12 cellular contexts compared by ENCODE assay signal in the genomic region with DNA sequence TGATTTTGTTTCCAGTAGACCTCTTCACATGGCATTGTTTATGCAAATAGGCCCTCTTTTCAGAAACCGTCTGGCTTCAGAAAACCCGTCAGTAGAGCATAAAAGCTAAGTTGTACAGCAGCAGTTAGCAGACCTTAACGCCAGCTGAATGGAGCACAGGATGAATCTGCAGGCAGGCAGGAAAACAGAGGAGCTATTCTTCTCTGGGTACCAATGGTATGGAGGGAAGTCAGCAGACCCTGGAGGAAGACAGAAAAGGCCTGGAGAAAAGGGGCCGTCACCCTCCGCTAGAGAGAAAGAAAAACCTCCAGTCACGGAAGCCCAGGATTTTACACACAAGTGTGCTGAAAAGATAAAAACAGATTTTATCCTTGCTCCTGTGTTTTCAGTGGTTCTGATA.
DNase-seq lines count a peak whose midpoint lies in the region; ATAC-seq and TF ChIP-seq lines count a peak whose summit lies in the region.
"Had no signal": no experiment of that assay in that cellular context is flagged by ENCODE, and none has a peak within 500 bp of the region (broad histone marks: within the 10 kb centered on the region; RNA-seq: fewer than 3 reads in every experiment).

No MANE protein-coding gene starts in this region.

- H3K36me3 Mint-ChIP-seq in neural crest cell (ENCODE audit: low read depth): peaks cover 7% of the 10 kb centered on the region
- peaks cover 7% of the 10 kb centered on the region for H3K36me3 Mint-ChIP-seq in natural killer cell treated with Interleukin-12 subunit alpha and Interleukin-12 subunit beta and Interleukin-15 and Interleukin-18, amount 100 ng/mL, for 72 hours
- no peaks in the 10 kb centered on the region for H3K36me3 Mint-ChIP-seq in stimulated activated naive B cell treated with anti-CD40 and anti-IgM and Interleukin-4, amounts not matched to agents 10 μg/mL and 1 μg/mL and 100 μg/mL, for 72 hours

- no peaks in the 10 kb centered on the region for H4K20me1 ChIP-seq in MM.1S (ENCODE audit: insufficient read depth, low read length)
- H4K20me1 ChIP-seq: BLaER1 had no signal

- H3K4me3 ChIP-seq in MM.1S (ENCODE audit: low read length): no peak overlapping the region
- H3K4me3 ChIP-seq: BLaER1, SJSA1 had no signal

- peak overlapping the region; percentile 75 for H3K4me3 Mint-ChIP-seq in neural crest cell
- H3K4me3 Mint-ChIP-seq in natural killer cell treated with Interleukin-12 subunit alpha and Interleukin-12 subunit beta and Interleukin-15 and Interleukin-18, amount 100 ng/mL, for 72 hours: no peak overlapping the region
- no peak overlapping the region for H3K4me3 Mint-ChIP-seq in stimulated activated naive B cell treated with anti-CD40 and anti-IgM and Interleukin-4, amounts not matched to agents 10 μg/mL and 1 μg/mL and 100 μg/mL, for 72 hours
- H3K4me3 Mint-ChIP-seq: activated T-cell treated with anti-CD3 and anti-CD28 coated beads, Interleukin-2, amount 50 U/mL, for 24 hours had no signal

- no peaks in the 10 kb centered on the region for H3K9me2 ChIP-seq in MM.1S (replicated peaks; ENCODE audit: insufficient read depth, low read length)

- TF ChIP-seq CTCF in neural crest cell (conservative IDR thresholded peaks at IDR 0.05) (no peak), MM.1S (IDR thresholded peaks at IDR 0.05; ENCODE audit: low read length) (no peak)

- no peaks in the 10 kb centered on the region for H3K4me1 ChIP-seq in MM.1S (ENCODE audit: low read length)
- H3K4me1 ChIP-seq: BLaER1, SJSA1 had no signal

- peaks cover 50% of the 10 kb centered on the region for H3K4me1 Mint-ChIP-seq in neural crest cell
- no peaks in the 10 kb centered on the region for H3K4me1 Mint-ChIP-seq in natural killer cell treated with Interleukin-12 subunit alpha and Interleukin-12 subunit beta and Interleukin-15 and Interleukin-18, amount 100 ng/mL, for 72 hours (ENCODE audit: low read depth in 2 of 2)
- no peaks in the 10 kb centered on the region for H3K4me1 Mint-ChIP-seq in stimulated activated naive B cell treated with anti-CD40 and anti-IgM and Interleukin-4, amounts not matched to agents 10 μg/mL and 1 μg/mL and 100 μg/mL, for 72 hours

- H3K9me3 Mint-ChIP-seq in neural crest cell: peaks cover 5% of the 10 kb centered on the region
- H3K9me3 Mint-ChIP-seq in natural killer cell treated with Interleukin-12 subunit alpha and Interleukin-12 subunit beta and Interleukin-15 and Interleukin-18, amount 100 ng/mL, for 72 hours: peaks cover 17% of the 10 kb centered on the region
- H3K9me3 Mint-ChIP-seq in stimulated activated naive B cell treated with anti-CD40 and anti-IgM and Interleukin-4, amounts not matched to agents 10 μg/mL and 1 μg/mL and 100 μg/mL, for 72 hours: peaks cover 2 to 8% of the 10 kb centered on the region in 2 donors

- ATAC-seq in natural killer cell treated with Interleukin-12 subunit alpha and Interleukin-12 subunit beta and Interleukin-15 and Interleukin-18, amount 100 ng/mL, for 72 hours: no peak
- ATAC-seq in GM19023 (IDR thresholded peaks at IDR 0.05; ENCODE audit: unreplicated experiment): no peak
- ATAC-seq in stimulated activated naive B cell treated with anti-CD40 and anti-IgM and Interleukin-4, amounts not matched to agents 10 μg/mL and 1 μg/mL and 100 μg/mL, for 72 hours (replicated peaks): no peak

- H3K79me2 ChIP-seq in MM.1S (ENCODE audit: low read length): no peaks in the 10 kb centered on the region

- no peak overlapping the region for H3K4me2 ChIP-seq in MM.1S (ENCODE audit: low read depth, low read length)
- H3K4me2 ChIP-seq: BLaER1 had no signal

- no peaks in the 10 kb centered on the region for H3K36me3 ChIP-seq in MM.1S (replicated peaks; ENCODE audit: insufficient read depth, low read length)
- H3K36me3 ChIP-seq: BLaER1, SJSA1 had no signal

- peak overlapping the region; percentile 98 for H3K27ac Mint-ChIP-seq in neural crest cell (ENCODE audit: unreplicated experiment)
- H3K27ac Mint-ChIP-seq in natural killer cell treated with Interleukin-12 subunit alpha and Interleukin-12 subunit beta and Interleukin-15 and Interleukin-18, amount 100 ng/mL, for 72 hours: no peak overlapping the region
- no peak overlapping the region for H3K27ac Mint-ChIP-seq in stimulated activated naive B cell treated with anti-CD40 and anti-IgM and Interleukin-4, amounts not matched to agents 10 μg/mL and 1 μg/mL and 100 μg/mL, for 72 hours
- H3K27ac Mint-ChIP-seq: activated T-cell treated with anti-CD3 and anti-CD28 coated beads, Interleukin-2, amount 50 U/mL, for 24 hours had no signal

- peak; percentile 53 for DNase-seq in DMS79 treated with DMSO at 0.1 percent for 48 hours (lab: John Stamatoyannopoulos, UW)
- peak; percentile 97 to 99 for DNase-seq in NCI-H526 (lab: John Stamatoyannopoulos, UW)
- peak; percentile 6 for DNase-seq in fibroblast of peridontal ligament (ENCODE audit: extremely low read depth)
- DNase-seq in neural crest cell (ENCODE audit: low read depth, low spot score): peak; percentile 45
- DNase-seq in natural killer cell treated with Interleukin-12 subunit alpha and Interleukin-12 subunit beta and Interleukin-15 and Interleukin-18, amount 100 ng/mL, for 72 hours (ENCODE audit: low spot score): no peak
- DNase-seq in stimulated activated naive B cell treated with anti-CD40 and anti-IgM and Interleukin-4, amounts not matched to agents 10 μg/mL and 1 μg/mL and 100 μg/mL, for 72 hours: no peak
- no peak for DNase-seq in MM.1S
- DNase-seq: activated T-cell treated with anti-CD3 and anti-CD28 coated beads, Interleukin-2, amount 50 U/mL, for 24 hours; stimulated activated CD4-positive, alpha-beta T cell treated with anti-CD3 and anti-CD28 coated beads, Interleukin-4, amount 100 ng/mL, for 1 hour had no signal

- H3K27me3 Mint-ChIP-seq in neural crest cell (ENCODE audit: low read depth): no peaks in the 10 kb centered on the region
- no peaks in the 10 kb centered on the region for H3K27me3 Mint-ChIP-seq in natural killer cell treated with Interleukin-12 subunit alpha and Interleukin-12 subunit beta and Interleukin-15 and Interleukin-18, amount 100 ng/mL, for 72 hours
- no peaks in the 10 kb centered on the region for H3K27me3 Mint-ChIP-seq in stimulated activated naive B cell treated with anti-CD40 and anti-IgM and Interleukin-4, amounts not matched to agents 10 μg/mL and 1 μg/mL and 100 μg/mL, for 72 hours
- H3K27me3 Mint-ChIP-seq: activated T-cell treated with anti-CD3 and anti-CD28 coated beads, Interleukin-2, amount 50 U/mL, for 24 hours had no signal

- no peak overlapping the region for H3K27ac ChIP-seq in MM.1S (ENCODE audit: low read length)
- H3K27ac ChIP-seq: BLaER1, SJSA1 had no signal

- H3K9me3 ChIP-seq in MM.1S (replicated peaks; ENCODE audit: insufficient read depth, low read length): no peaks in the 10 kb centered on the region
- H3K9me3 ChIP-seq: BLaER1, SJSA1 had no signal

- no peak overlapping the region for H3K9ac ChIP-seq in MM.1S (ENCODE audit: low read length)
- H3K9ac ChIP-seq: BLaER1 had no signal

- H2AFZ ChIP-seq in MM.1S (ENCODE audit: low read length): no peak overlapping the region

- no peaks in the 10 kb centered on the region for H3F3A ChIP-seq in MM.1S (ENCODE audit: insufficient read depth, low read length)

- H3K27me3 ChIP-seq in MM.1S (replicated peaks; ENCODE audit: insufficient read depth, low read length): no peaks in the 10 kb centered on the region
- H3K27me3 ChIP-seq: BLaER1, SJSA1 had no signal

Comparison
In these comparisons a context has a peak if more than half of its experiments do, and no peak if none do; other contexts are left out.
1. DNase-seq: peak in DMS79 treated with DMSO at 0.1 percent for 48 hours (single experiment), NCI-H526 (2 of 2), fibroblast of peridontal ligament (single experiment) and neural crest cell (single experiment); none in natural killer cell treated with Interleukin-12 subunit alpha and Interleukin-12 subunit beta and Interleukin-15 and Interleukin-18, amount 100 ng/mL, for 72 hours (single experiment), stimulated activated naive B cell treated with anti-CD40 and anti-IgM and Interleukin-4, amounts not matched to agents 10 μg/mL and 1 μg/mL and 100 μg/mL, for 72 hours (single experiment) and MM.1S (single experiment).